9 cellular contexts compared by ENCODE assay signal in genomic region chr14:65927871-65928270, GRCh38.
A peak's percentile ranks its signal among the peaks of the same experiment; 100 is the strongest.
DNase-seq lines count a peak whose midpoint lies in the region; ATAC-seq and TF ChIP-seq lines count a peak whose summit lies in the region.
"Had no signal": no experiment of that assay in that cellular context is flagged by ENCODE, and none has a peak within 500 bp of the region (broad histone marks: within the 10 kb centered on the region; RNA-seq: fewer than 3 reads in every experiment).

No MANE protein-coding gene starts in this region.

- no peaks in the 10 kb centered on the region for H3K36me3 Mint-ChIP-seq in stimulated activated memory B cell treated with anti-CD40 and anti-IgM and Interleukin-4, amounts not matched to agents 10 μg/mL and 1 μg/mL and 100 μg/mL, for 72 hours

- no peak overlapping the region for H2AFZ ChIP-seq in osteoblast (ENCODE audit: low read length)

- no peaks in the 10 kb centered on the region for H4K20me1 ChIP-seq in osteoblast (ENCODE audit: insufficient read depth, low read length)

- no peak for TF ChIP-seq CTCF in lower lobe of right lung (IDR thresholded peaks at IDR 0.05)
- no peak for TF ChIP-seq CTCF in osteoblast (IDR thresholded peaks at IDR 0.05; ENCODE audit: extremely low read depth, low read depth, low read length)

- no peaks in the 10 kb centered on the region for H3K27me3 ChIP-seq in lower lobe of right lung (ENCODE audit: low read depth)
- H3K27me3 ChIP-seq in osteoblast (ENCODE audit: insufficient read depth, low read length), result no peaks in the 10 kb centered on the region

- H3K4me3 ChIP-seq in lower lobe of right lung (no peak overlapping the region), osteoblast (ENCODE audit: insufficient read depth, low read length) (no peak overlapping the region)

- H3K4me3 Mint-ChIP-seq in stimulated activated memory B cell treated with anti-CD40 and anti-IgM and Interleukin-4, amounts not matched to agents 10 μg/mL and 1 μg/mL and 100 μg/mL, for 72 hours, result no peak overlapping the region

- peak; percentile 73 for DNase-seq in NCI-H345 (lab: John Stamatoyannopoulos, UW)
- DNase-seq in activated CD8-positive, alpha-beta memory T cell treated with anti-CD3 and anti-CD28 coated beads, Interleukin-2, amount 50 U/mL, for 1 hour (ENCODE audit: extremely low read depth), result peak; percentile 11
- DNase-seq in lower lobe of right lung, result no peak
- DNase-seq in stimulated activated naive CD4-positive, alpha-beta T cell treated with Interleukin-2 at 50 U/mL for 16 hours (lab: John Stamatoyannopoulos, UW), result peak; percentile 77
- DNase-seq in superior temporal gyrus (ENCODE audit: extremely low spot score), result no peak
- no peak for DNase-seq in osteoblast (ENCODE audit: insufficient read length, low spot score, missing footprints)
- DNase-seq: NCI-H1694 had no signal

- intact Hi-C loops in lower lobe of right lung (cut with DNase I), result no loop called here

- H3K9me3 Mint-ChIP-seq in stimulated activated memory B cell treated with anti-CD40 and anti-IgM and Interleukin-4, amounts not matched to agents 10 μg/mL and 1 μg/mL and 100 μg/mL, for 72 hours, result no peaks in the 10 kb centered on the region

- H3K27ac Mint-ChIP-seq in stimulated activated memory B cell treated with anti-CD40 and anti-IgM and Interleukin-4, amounts not matched to agents 10 μg/mL and 1 μg/mL and 100 μg/mL, for 72 hours, result no peak overlapping the region

- H3K27ac ChIP-seq in lower lobe of right lung, result no peak overlapping the region
- no peak overlapping the region for H3K27ac ChIP-seq in osteoblast (ENCODE audit: low read depth, low read length)

- H3K4me2 ChIP-seq in osteoblast (ENCODE audit: insufficient read depth, low read length), result no peak overlapping the region

- H3K27me3 Mint-ChIP-seq in stimulated activated memory B cell treated with anti-CD40 and anti-IgM and Interleukin-4, amounts not matched to agents 10 μg/mL and 1 μg/mL and 100 μg/mL, for 72 hours, result peaks cover 63% of the 10 kb centered on the region

- H3K36me3 ChIP-seq in lower lobe of right lung (no peaks in the 10 kb centered on the region), osteoblast (ENCODE audit: insufficient read depth, low read length) (no peaks in the 10 kb centered on the region)

- ATAC-seq in lower lobe of right lung (peak; percentile 40 to 52), HG03521 (IDR thresholded peaks at IDR 0.05; ENCODE audit: unreplicated experiment) (no peak)
- ATAC-seq in stimulated activated memory B cell treated with anti-CD40 and anti-IgM and Interleukin-4, amounts not matched to agents 10 μg/mL and 1 μg/mL and 100 μg/mL, for 72 hours, result no peak

- H3K9me3 ChIP-seq in lower lobe of right lung (no peaks in the 10 kb centered on the region), osteoblast (ENCODE audit: low read depth, low read length) (no peaks in the 10 kb centered on the region)

- H3K4me1 Mint-ChIP-seq in stimulated activated memory B cell treated with anti-CD40 and anti-IgM and Interleukin-4, amounts not matched to agents 10 μg/mL and 1 μg/mL and 100 μg/mL, for 72 hours, result peaks cover 5% of the 10 kb centered on the region

- H3K79me2 ChIP-seq in osteoblast (ENCODE audit: insufficient read depth, low read length), result no peaks in the 10 kb centered on the region

- H3K4me1 ChIP-seq in lower lobe of right lung (no peaks in the 10 kb centered on the region), osteoblast (ENCODE audit: insufficient read depth, low read length) (no peaks in the 10 kb centered on the region)

Comparison
In these comparisons a context has a peak if more than half of its experiments do, and no peak if none do; other contexts are left out.
1. DNase-seq: peak in NCI-H345 (single experiment), activated CD8-positive, alpha-beta memory T cell treated with anti-CD3 and anti-CD28 coated beads, Interleukin-2, amount 50 U/mL, for 1 hour (single experiment) and stimulated activated naive CD4-positive, alpha-beta T cell treated with Interleukin-2 at 50 U/mL for 16 hours (single experiment); none in lower lobe of right lung (single experiment), superior temporal gyrus (single experiment) and osteoblast (single experiment).
2. ATAC-seq: peak in lower lobe of right lung (2 of 2); none in stimulated activated memory B cell treated with anti-CD40 and anti-IgM and Interleukin-4, amounts not matched to agents 10 μg/mL and 1 μg/mL and 100 μg/mL, for 72 hours (single experiment) and HG03521 (single experiment).